In genomic region chrX:132216283-132216682, GRCh38 we compare ENCODE assay signal across 9 cellular contexts. TPM values are rescaled to one million over a fixed set of nuclear protein-coding genes. Genes with fewer than 3 reads are reported as not detected.
A peak's percentile ranks its signal among the peaks of the same experiment; 100 is the strongest.
DNase-seq lines count a peak whose midpoint lies in the region; ATAC-seq and TF ChIP-seq lines count a peak whose summit lies in the region.
"Had no signal": no experiment of that assay in that cellular context is flagged by ENCODE, and none has a peak within 500 bp of the region (broad histone marks: within the 10 kb centered on the region; RNA-seq: fewer than 3 reads in every experiment).

No MANE protein-coding gene starts in this region.

- H3K4me1 Mint-ChIP-seq in activated naive CD4-positive, alpha-beta T cell treated with anti-CD3 and anti-CD28 coated beads, Interleukin-2, amount 50 U/mL, for 24 hours, result peaks cover 53% of the 10 kb centered on the region

- peak overlapping the region; percentile 98 for H3K27ac Mint-ChIP-seq in activated naive CD4-positive, alpha-beta T cell treated with anti-CD3 and anti-CD28 coated beads, Interleukin-2, amount 50 U/mL, for 24 hours
- H3K27ac Mint-ChIP-seq in activated naive CD4-positive, alpha-beta T cell treated with anti-CD3 and anti-CD28 coated beads, Interleukin-2, amount 50 U/mL, for 72 hours, result peak overlapping the region; percentile 97 to 98

- H3K27me3 ChIP-seq in liver (ENCODE audit: control insufficient read depth in 4 of 4, insufficient read depth in 4 of 4, low read length in 3 of 4) (no peaks in the 10 kb centered on the region), upper lobe of right lung (no peaks in the 10 kb centered on the region)

- H3K36me3 Mint-ChIP-seq in activated naive CD4-positive, alpha-beta T cell treated with anti-CD3 and anti-CD28 coated beads, Interleukin-2, amount 50 U/mL, for 24 hours, result peaks cover 9% of the 10 kb centered on the region
- peaks cover 11 to 16% of the 10 kb centered on the region in 2 donors for H3K36me3 Mint-ChIP-seq in activated naive CD4-positive, alpha-beta T cell treated with anti-CD3 and anti-CD28 coated beads, Interleukin-2, amount 50 U/mL, for 72 hours

- H3K9me3 Mint-ChIP-seq in activated naive CD4-positive, alpha-beta T cell treated with anti-CD3 and anti-CD28 coated beads, Interleukin-2, amount 50 U/mL, for 24 hours, result no peaks in the 10 kb centered on the region
- no peaks in the 10 kb centered on the region for H3K9me3 Mint-ChIP-seq in activated naive CD4-positive, alpha-beta T cell treated with anti-CD3 and anti-CD28 coated beads, Interleukin-2, amount 50 U/mL, for 72 hours

- peak overlapping the region; percentile 93 for H3K4me3 Mint-ChIP-seq in activated naive CD4-positive, alpha-beta T cell treated with anti-CD3 and anti-CD28 coated beads, Interleukin-2, amount 50 U/mL, for 24 hours

- DNase-seq in activated naive CD4-positive, alpha-beta T cell (lab: John Stamatoyannopoulos, UW), result no peak
- no peak for DNase-seq in activated naive CD4-positive, alpha-beta T cell treated with anti-CD3 and anti-CD28 coated beads, Interleukin-2, amount 50 U/mL, for 72 hours (ENCODE audit: low spot score in 2 of 2)
- peak; percentile 53 for DNase-seq in upper lobe of right lung
- DNase-seq in NCI-H187 (lab: John Stamatoyannopoulos, UW), result no peak
- DNase-seq: NCI-H510A had no signal

- intact Hi-C loops in upper lobe of right lung (cut with DNase I), result no loop called here

- H3K27ac ChIP-seq in liver (ENCODE audit: low read depth in 1 of 2, low read length in 2 of 2), result no peak overlapping the region
- no peak overlapping the region for H3K27ac ChIP-seq in upper lobe of right lung

- H3K27me3 Mint-ChIP-seq in activated naive CD4-positive, alpha-beta T cell treated with anti-CD3 and anti-CD28 coated beads, Interleukin-2, amount 50 U/mL, for 24 hours, result no peaks in the 10 kb centered on the region

- H3K4me3 ChIP-seq in liver (ENCODE audit: low read depth in 1 of 3, low read length in 3 of 3) (peak overlapping the region; percentile 83 to 86 (median 86)), upper lobe of right lung (peak overlapping the region; percentile 69)

- TF ChIP-seq RAD21 in liver (IDR thresholded peaks at IDR 0.05), result no peak

- WGBS in liver, result 2% methylated on average over 8 of the region's 8 CpGs

- no peak for ATAC-seq in activated naive CD4-positive, alpha-beta T cell treated with anti-CD3 and anti-CD28 coated beads, Interleukin-2, amount 50 U/mL, for 72 hours
- ATAC-seq in upper lobe of right lung (no peak), HG03280 (IDR thresholded peaks at IDR 0.05; ENCODE audit: unreplicated experiment) (no peak), HG02981 (IDR thresholded peaks at IDR 0.05; ENCODE audit: unreplicated experiment) (no peak)

- H3K9me3 ChIP-seq in liver (ENCODE audit: control insufficient read depth in 4 of 4, low read length in 3 of 4) (no peaks in the 10 kb centered on the region), upper lobe of right lung (no peaks in the 10 kb centered on the region)

- H3K9ac ChIP-seq in liver (ENCODE audit: low read depth in 1 of 2, low read length in 2 of 2), result peak overlapping the region; percentile 54 to 60

- TF ChIP-seq CTCF in liver (IDR thresholded peaks at IDR 0.05; ENCODE audit: low read depth, low read length, missing input control) (no peak), upper lobe of right lung (IDR thresholded peaks at IDR 0.05) (no peak)

- H3K4me1 ChIP-seq in liver (ENCODE audit: control insufficient read depth in 4 of 4, insufficient read depth in 4 of 4, low read length in 3 of 4) (peaks cover 1 to 29% (median 28%) of the 10 kb centered on the region in 4 donors), upper lobe of right lung (peaks cover 17% of the 10 kb centered on the region)

- peaks cover 0 to 3% (median under 1%) of the 10 kb centered on the region in 4 donors for H3K36me3 ChIP-seq in liver (ENCODE audit: control insufficient read depth in 4 of 4, insufficient read depth in 3 of 4, low read depth in 1 of 4, low read length in 3 of 4)
- H3K36me3 ChIP-seq in upper lobe of right lung, result no peaks in the 10 kb centered on the region

TF ChIP-seq in liver, 16 proteins besides CTCF, POLR2A, EP300 and RAD21:
- no peak for TF ChIP-seq FOXA1 (IDR thresholded peaks at IDR 0.05)
- no peak for TF ChIP-seq HNF4G (IDR thresholded peaks at IDR 0.05)
- TF ChIP-seq TAF1 (conservative IDR thresholded peaks at IDR 0.05), result no peak
- TF ChIP-seq RXRA (IDR thresholded peaks at IDR 0.05), result no peak
- TF ChIP-seq HNF4A (conservative IDR thresholded peaks at IDR 0.05), result no peak
- TF ChIP-seq GABPA (IDR thresholded peaks at IDR 0.05 in 1 of 2, conservative IDR thresholded peaks at IDR 0.05 in 1 of 2), result no peak

RNA-seq across cellular contexts. Expression of gene RAP2C, which starts 3.0 kb away (rescaled TPM):
- total RNA-seq in activated naive CD4-positive, alpha-beta T cell treated with anti-CD3 and anti-CD28 coated beads, Interleukin-2, amount 50 U/mL, for 72 hours, result 10 to 100 TPM; 34.4 to 39.4 TPM
- total RNA-seq in liver (10 to 100 TPM; 19.7 to 35.3 TPM), upper lobe of right lung (24.3 TPM)
- 10 to 100 TPM; 12.6 to 18.9 TPM for polyA plus RNA-seq in liver
